8 cellular contexts compared by ENCODE assay signal in genomic region chr6:13328076-13328874, GRCh38. TPM values are rescaled to one million over a fixed set of nuclear protein-coding genes. Genes with fewer than 3 reads are reported as not detected.
A peak's percentile ranks its signal among the peaks of the same experiment; 100 is the strongest.
DNase-seq lines count a peak whose midpoint lies in the region; ATAC-seq and TF ChIP-seq lines count a peak whose summit lies in the region.

Gene TBC1D7, minus strand, starts transcription at chr6:13328537. Its CDS starts 1,639 bp downstream, at chr6:13326898.

- H2AFZ ChIP-seq in osteoblast (ENCODE audit: low read length): peak within 1 kb of the TSS; percentile 98

- H3K36me3 Mint-ChIP-seq in activated naive CD4-positive, alpha-beta T cell treated with anti-CD3 and anti-CD28 coated beads, Interleukin-2, amount 50 U/mL, for 24 hours: peaks cover 7% of the 10 kb centered on the region

- no peaks in the 10 kb centered on the region for H4K20me1 ChIP-seq in osteoblast (ENCODE audit: insufficient read depth, low read length)

- H3K27me3 ChIP-seq in osteoblast (ENCODE audit: insufficient read depth, low read length) (no peaks in the 10 kb centered on the region), thoracic aorta (replicated peaks; ENCODE audit: insufficient read depth) (no peaks in the 10 kb centered on the region)

- H3K9me3 ChIP-seq in osteoblast (ENCODE audit: low read depth, low read length) (no peaks in the 10 kb centered on the region), thoracic aorta (no peaks in the 10 kb centered on the region)

- peak within 1 kb of the TSS; percentile 98 for H3K4me3 ChIP-seq in osteoblast (ENCODE audit: insufficient read depth, low read length)
- H3K4me3 ChIP-seq in thoracic aorta: peak within 1 kb of the TSS; percentile 98

- no peaks in the 10 kb centered on the region for H3K27me3 Mint-ChIP-seq in activated naive CD4-positive, alpha-beta T cell treated with anti-CD3 and anti-CD28 coated beads, Interleukin-2, amount 50 U/mL, for 24 hours

- POLR2A ChIA-PET in GM10248 (lab: Yijun Ruan, JAX): interaction anchor here (1.3 kb wide), 1 partner anchor 25 kb away, joined by 4 read pairs; no protein-coding TSS in a partner anchor

- H3K79me2 ChIP-seq in osteoblast (ENCODE audit: insufficient read depth, low read length): peaks cover 17% of the 10 kb centered on the region

- ATAC-seq in HG02571 (IDR thresholded peaks at IDR 0.05; ENCODE audit: unreplicated experiment): peak; percentile 90
- peak; percentile 95 for ATAC-seq in SK-N-SH treated with all-trans-retinoic acid at 6 μM for 48 hours
- peak; percentile 91 for ATAC-seq in thoracic aorta (ENCODE audit: insufficient number of reproducible peaks, low FRiP score, low read depth)

- H3K36me3 ChIP-seq in osteoblast (ENCODE audit: insufficient read depth, low read length) (peaks cover 13% of the 10 kb centered on the region), thoracic aorta (peaks cover under 1% of the 10 kb centered on the region)

- CTCF ChIA-PET in GM10248 (lab: Yijun Ruan, JAX): interaction anchor here (0.8 to 7.0 kb wide), 15 partner anchors 9 to 287 kb away, joined by 3 to 74 read pairs (median 4); partner anchors contain the start of genes NOL7 and SIRT5

- peak; percentile 95 for DNase-seq in GM10248 (ENCODE audit: extremely low spot score)
- peak; percentile 81 for DNase-seq in NCI-H1048 (lab: John Stamatoyannopoulos, UW)
- DNase-seq in glomerular endothelial cell (ENCODE audit: extremely low read depth, low read depth, low spot score): no peak
- DNase-seq in osteoblast (ENCODE audit: insufficient read length, low spot score, missing footprints): peak; percentile 97
- peak; percentile 64 for DNase-seq in thoracic aorta (ENCODE audit: low spot score)

- H3K4me1 ChIP-seq in osteoblast (ENCODE audit: insufficient read depth, low read length) (peaks cover 12% of the 10 kb centered on the region), thoracic aorta (ENCODE audit: control insufficient read depth in 1 of 2, low read depth in 2 of 2) (peaks cover 7% of the 10 kb centered on the region in 2 donors)

- H3K27ac Mint-ChIP-seq in activated naive CD4-positive, alpha-beta T cell treated with anti-CD3 and anti-CD28 coated beads, Interleukin-2, amount 50 U/mL, for 24 hours: peak within 1 kb of the TSS; percentile 94

- H3K4me3 Mint-ChIP-seq in activated naive CD4-positive, alpha-beta T cell treated with anti-CD3 and anti-CD28 coated beads, Interleukin-2, amount 50 U/mL, for 24 hours: peak within 1 kb of the TSS; percentile 93

- no peak for TF ChIP-seq CTCF in GM10248 (IDR thresholded peaks at IDR 0.05; ENCODE audit: control extremely low read depth, extremely low read depth, low read depth, missing control alignments)
- TF ChIP-seq CTCF in osteoblast (IDR thresholded peaks at IDR 0.05; ENCODE audit: extremely low read depth, low read depth, low read length): no peak
- peak; percentile 21 for TF ChIP-seq CTCF in thoracic aorta (IDR thresholded peaks at IDR 0.05)

- H3K27ac ChIP-seq in osteoblast (ENCODE audit: low read depth, low read length): peak within 1 kb of the TSS; percentile 90
- H3K27ac ChIP-seq in thoracic aorta: peak within 1 kb of the TSS; percentile 88 to 92

- peak within 1 kb of the TSS; percentile 78 for H3K4me2 ChIP-seq in osteoblast (ENCODE audit: insufficient read depth, low read length)

- H3K9me3 Mint-ChIP-seq in activated naive CD4-positive, alpha-beta T cell treated with anti-CD3 and anti-CD28 coated beads, Interleukin-2, amount 50 U/mL, for 24 hours: no peaks in the 10 kb centered on the region

- peaks cover 26% of the 10 kb centered on the region for H3K4me1 Mint-ChIP-seq in activated naive CD4-positive, alpha-beta T cell treated with anti-CD3 and anti-CD28 coated beads, Interleukin-2, amount 50 U/mL, for 24 hours

TF ChIP-seq in SK-N-SH treated with all-trans-retinoic acid at 6 μM for 48 hours, 23 proteins besides CTCF, POLR2A, EP300 and RAD21:
- no peak for TF ChIP-seq ISL1 (CRISPR knock-in tag; IDR thresholded peaks at IDR 0.05)
- no peak for TF ChIP-seq OSR1 (CRISPR knock-in tag; IDR thresholded peaks at IDR 0.05)
- no peak for TF ChIP-seq ESRRG (CRISPR knock-in tag; IDR thresholded peaks at IDR 0.05)
- TF ChIP-seq SNAI2 (CRISPR knock-in tag; IDR thresholded peaks at IDR 0.05): no peak
- TF ChIP-seq PATZ1 (CRISPR knock-in tag; IDR thresholded peaks at IDR 0.05; ENCODE audit: borderline replicate concordance): no peak
- no peak for TF ChIP-seq GLIS3 (CRISPR knock-in tag; IDR thresholded peaks at IDR 0.05)
- no peak for TF ChIP-seq BACH2 (CRISPR knock-in tag; IDR thresholded peaks at IDR 0.05; ENCODE audit: borderline replicate concordance)
- no peak for TF ChIP-seq CREB5 (CRISPR knock-in tag; IDR thresholded peaks at IDR 0.05; ENCODE audit: low read depth)
- TF ChIP-seq RARB (CRISPR knock-in tag; IDR thresholded peaks at IDR 0.05): no peak

RNA-seq across cellular contexts. Expression of gene TBC1D7, which starts in this region (rescaled TPM):
- 26.2 and 30.2 TPM in 2 replicates for total RNA-seq in glomerular endothelial cell
- 18.8 and 25.3 TPM in 2 replicates for total RNA-seq in osteoblast
- total RNA-seq in thoracic aorta: 10 to 100 TPM in 1 of 2 donors, 1 to 10 TPM in 1; 7.3 to 17.9 TPM
